Comparison of ENCODE assay signal across 1 cellular context in genomic region chr1:219792337-219793021, GRCh38.
TF ChIP-seq lines count a peak whose summit lies in the region.

No MANE protein-coding gene starts in this region.

TF ChIP-seq in SK-N-SH, 30 proteins besides CTCF, POLR2A, EP300 and RAD21 (continued from another document):
- TF ChIP-seq USF2 (IDR thresholded peaks at IDR 0.05; ENCODE audit: borderline replicate concordance, low read depth, low read length) (no peak), RXRA (IDR thresholded peaks at IDR 0.05; ENCODE audit: borderline replicate concordance, low read depth) (peak; percentile 87; the same call in 1 of the 2 replicates), USF1 (IDR thresholded peaks at IDR 0.05; ENCODE audit: borderline replicate concordance, low read depth) (0 out of 2 replicates have a peak, but pooled peaks have one; percentile 32), FOXM1 (IDR thresholded peaks at IDR 0.05; ENCODE audit: low read depth) (peak; percentile 94), TCF12 (IDR thresholded peaks at IDR 0.05) (peak; percentile 99), REST (IDR thresholded peaks at IDR 0.05; ENCODE audit: low read depth, low read length) (no peak), JUND (IDR thresholded peaks at IDR 0.05) (peak; percentile 92), TAF1 (IDR thresholded peaks at IDR 0.05; ENCODE audit: borderline replicate concordance, low read depth, low read length) (no peak)
TF ChIP-seq in SK-N-SH: peak in this region for 20.
